Comparison of ENCODE assay signal across 8 cellular contexts in the genomic region with DNA sequence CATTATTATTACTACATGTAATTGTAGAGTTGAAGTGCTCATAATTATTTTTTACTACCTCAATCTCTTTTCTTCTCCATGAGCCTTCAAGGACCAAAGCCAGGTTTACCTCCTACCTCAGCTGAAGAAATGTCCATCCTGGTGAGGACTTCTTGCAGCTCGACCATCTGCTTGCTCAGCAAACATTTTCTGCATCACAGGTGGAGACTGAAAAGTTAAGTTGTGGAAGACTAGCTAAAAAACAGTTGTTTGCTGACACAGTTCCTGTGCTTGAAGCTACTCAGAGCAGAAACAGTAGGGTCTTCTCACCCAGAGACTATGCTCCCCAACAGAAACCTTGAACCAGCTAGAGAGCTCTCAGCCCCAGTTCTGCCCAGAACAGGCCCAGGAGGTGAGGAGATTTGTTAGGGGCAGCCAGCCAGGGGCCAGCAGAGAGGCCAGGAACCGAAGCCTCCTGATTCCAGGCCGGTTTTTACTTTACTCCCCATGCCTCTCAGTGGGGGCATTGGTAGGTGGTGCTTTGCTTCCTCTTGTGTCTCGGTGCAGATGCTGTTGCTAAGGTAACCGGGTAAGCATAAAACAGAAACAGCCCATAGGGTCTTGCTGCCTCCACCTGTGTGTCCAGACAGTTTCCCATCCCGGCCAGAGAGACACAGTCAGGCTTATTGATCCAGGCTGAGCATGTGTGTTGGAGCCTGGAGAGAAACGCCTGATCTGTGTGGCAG. TPM values are rescaled to one million over a fixed set of nuclear protein-coding genes. Genes with fewer than 3 reads are reported as not detected.
A peak's percentile ranks its signal among the peaks of the same experiment; 100 is the strongest.
DNase-seq lines count a peak whose midpoint lies in the region; ATAC-seq and TF ChIP-seq lines count a peak whose summit lies in the region.

No MANE protein-coding gene starts in this region.

- peaks cover 2% of the 10 kb centered on the region for H3K36me3 Mint-ChIP-seq in activated naive CD8-positive, alpha-beta T cell treated with anti-CD3 and anti-CD28 coated beads, Interleukin-2, amount 10 ng/mL, durations not matched to agents 7 days and 5 days
- peaks cover 4% of the 10 kb centered on the region for H3K36me3 Mint-ChIP-seq in activated naive CD8-positive, alpha-beta T cell treated with anti-CD3 and anti-CD28 coated beads for 36 hours
- H3K36me3 Mint-ChIP-seq in type B pancreatic cell, result no peaks in the 10 kb centered on the region

- H3K9me3 ChIP-seq in adrenal gland (replicated peaks in 1 of 3) (no peaks in the 10 kb centered on the region), psoas muscle (no peaks in the 10 kb centered on the region)

- no peak for DNase-seq in activated naive CD8-positive, alpha-beta T cell treated with anti-CD3 and anti-CD28 coated beads, Interleukin-2, amount 10 ng/mL, durations not matched to agents 7 days and 5 days
- no peak for DNase-seq in activated naive CD8-positive, alpha-beta T cell treated with anti-CD3 and anti-CD28 coated beads for 36 hours
- peak; percentile 6 for DNase-seq in NCI-H748 treated with DMSO at 0.1 percent for 48 hours (lab: John Stamatoyannopoulos, UW)
- no peak for DNase-seq in type B pancreatic cell (ENCODE audit: extremely low spot score, unreplicated experiment)
- no peak for DNase-seq in adrenal gland
- no peak for DNase-seq in psoas muscle

- H3K27me3 ChIP-seq in adrenal gland (no peaks in the 10 kb centered on the region), psoas muscle (ENCODE audit: insufficient read depth in 3 of 3, low read length in 2 of 3) (no peaks in the 10 kb centered on the region)

- no peak overlapping the region for H3K27ac Mint-ChIP-seq in activated naive CD8-positive, alpha-beta T cell treated with anti-CD3 and anti-CD28 coated beads, Interleukin-2, amount 10 ng/mL, durations not matched to agents 7 days and 5 days
- no peak overlapping the region for H3K27ac Mint-ChIP-seq in activated naive CD8-positive, alpha-beta T cell treated with anti-CD3 and anti-CD28 coated beads for 36 hours
- H3K27ac Mint-ChIP-seq in type B pancreatic cell, result peak overlapping the region; percentile 58

- no peak for TF ChIP-seq CTCF in type B pancreatic cell (conservative IDR thresholded peaks at IDR 0.05)
- TF ChIP-seq CTCF in adrenal gland (IDR thresholded peaks at IDR 0.05), result no peak
- no peak for TF ChIP-seq CTCF in psoas muscle (IDR thresholded peaks at IDR 0.05)

- no peaks in the 10 kb centered on the region for H3K27me3 Mint-ChIP-seq in activated naive CD8-positive, alpha-beta T cell treated with anti-CD3 and anti-CD28 coated beads, Interleukin-2, amount 10 ng/mL, durations not matched to agents 7 days and 5 days
- H3K27me3 Mint-ChIP-seq in activated naive CD8-positive, alpha-beta T cell treated with anti-CD3 and anti-CD28 coated beads for 36 hours, result no peaks in the 10 kb centered on the region
- no peaks in the 10 kb centered on the region for H3K27me3 Mint-ChIP-seq in type B pancreatic cell

- WGBS in adrenal gland, 4 donors, result 68 to 89% (median 74%) methylated on average over 5 to 7 of the region's 7 CpGs
- 47 to 52% (median 52%) methylated on average over 7 of the region's 7 CpGs for WGBS in psoas muscle, 3 donors

- no peak for TF ChIP-seq POLR2A in adrenal gland (IDR thresholded peaks at IDR 0.05)

- no peaks in the 10 kb centered on the region for H3K36me3 ChIP-seq in adrenal gland (replicated peaks in 1 of 2)
- no peaks in the 10 kb centered on the region for H3K36me3 ChIP-seq in psoas muscle (ENCODE audit: insufficient read depth in 1 of 2, low read depth in 1 of 2)

- H3K9me3 Mint-ChIP-seq in activated naive CD8-positive, alpha-beta T cell treated with anti-CD3 and anti-CD28 coated beads, Interleukin-2, amount 10 ng/mL, durations not matched to agents 7 days and 5 days, result peaks cover 1% of the 10 kb centered on the region
- no peaks in the 10 kb centered on the region for H3K9me3 Mint-ChIP-seq in activated naive CD8-positive, alpha-beta T cell treated with anti-CD3 and anti-CD28 coated beads for 36 hours
- no peaks in the 10 kb centered on the region for H3K9me3 Mint-ChIP-seq in type B pancreatic cell

- H3K4me3 Mint-ChIP-seq in activated naive CD8-positive, alpha-beta T cell treated with anti-CD3 and anti-CD28 coated beads, Interleukin-2, amount 10 ng/mL, durations not matched to agents 7 days and 5 days, result no peak overlapping the region
- no peak overlapping the region for H3K4me3 Mint-ChIP-seq in activated naive CD8-positive, alpha-beta T cell treated with anti-CD3 and anti-CD28 coated beads for 36 hours
- no peak overlapping the region for H3K4me3 Mint-ChIP-seq in type B pancreatic cell

- H3K27ac ChIP-seq in adrenal gland, result peak overlapping the region in 2 of 5 donors; percentile 28 to 64
- H3K27ac ChIP-seq in psoas muscle, result no peak overlapping the region

- H3K4me1 ChIP-seq in adrenal gland (replicated peaks in 1 of 2), result peaks cover 0 to 10% of the 10 kb centered on the region in 2 donors
- peaks cover 10% of the 10 kb centered on the region for H3K4me1 ChIP-seq in psoas muscle

- intact Hi-C loops in adrenal gland (cut with DNase I) (no loop called here), psoas muscle (cut with DNase I) (no loop called here)

- POLR2A ChIA-PET in activated naive CD8-positive, alpha-beta T cell treated with anti-CD3 and anti-CD28 coated beads, Interleukin-2, amount 10 ng/mL, durations not matched to agents 7 days and 5 days (lab: Charles Lee), result interaction anchor here (1.2 kb wide), 1 partner anchor 11 kb away, joined by 3 read pairs; no protein-coding TSS in a partner anchor

- H3K4me3 ChIP-seq in adrenal gland (no peak overlapping the region), psoas muscle (no peak overlapping the region)

- peaks cover 22% of the 10 kb centered on the region for H3K4me1 Mint-ChIP-seq in activated naive CD8-positive, alpha-beta T cell treated with anti-CD3 and anti-CD28 coated beads, Interleukin-2, amount 10 ng/mL, durations not matched to agents 7 days and 5 days
- peaks cover 14% of the 10 kb centered on the region for H3K4me1 Mint-ChIP-seq in activated naive CD8-positive, alpha-beta T cell treated with anti-CD3 and anti-CD28 coated beads for 36 hours
- peaks cover 46% of the 10 kb centered on the region for H3K4me1 Mint-ChIP-seq in type B pancreatic cell (ENCODE audit: unreplicated experiment)

- ATAC-seq in activated naive CD8-positive, alpha-beta T cell treated with anti-CD3 and anti-CD28 coated beads, Interleukin-2, amount 10 ng/mL, durations not matched to agents 7 days and 5 days (ENCODE audit: low read depth), result peak; percentile 33
- ATAC-seq in HG02970 (IDR thresholded peaks at IDR 0.05; ENCODE audit: low FRiP score, unreplicated experiment) (peak; percentile 60), SK-N-SH treated with all-trans-retinoic acid at 6 μM for 48 hours (no peak; the same call in 1 of the 3 replicates), psoas muscle (no peak)

TF ChIP-seq in SK-N-SH treated with all-trans-retinoic acid at 6 μM for 48 hours, 23 proteins besides CTCF, POLR2A, EP300 and RAD21 (continues in another document):
- TF ChIP-seq CSDC2 (CRISPR knock-in tag; IDR thresholded peaks at IDR 0.05) (no peak), OSR1 (CRISPR knock-in tag; IDR thresholded peaks at IDR 0.05) (no peak), SNAI2 (CRISPR knock-in tag; IDR thresholded peaks at IDR 0.05) (no peak), GLIS3 (CRISPR knock-in tag; IDR thresholded peaks at IDR 0.05) (no peak), RARB (CRISPR knock-in tag; IDR thresholded peaks at IDR 0.05) (no peak), TOX (CRISPR knock-in tag; IDR thresholded peaks at IDR 0.05; ENCODE audit: borderline replicate concordance) (no peak), ZFP3 (CRISPR knock-in tag; IDR thresholded peaks at IDR 0.05) (no peak)
- TF ChIP-seq, protein P1, sequence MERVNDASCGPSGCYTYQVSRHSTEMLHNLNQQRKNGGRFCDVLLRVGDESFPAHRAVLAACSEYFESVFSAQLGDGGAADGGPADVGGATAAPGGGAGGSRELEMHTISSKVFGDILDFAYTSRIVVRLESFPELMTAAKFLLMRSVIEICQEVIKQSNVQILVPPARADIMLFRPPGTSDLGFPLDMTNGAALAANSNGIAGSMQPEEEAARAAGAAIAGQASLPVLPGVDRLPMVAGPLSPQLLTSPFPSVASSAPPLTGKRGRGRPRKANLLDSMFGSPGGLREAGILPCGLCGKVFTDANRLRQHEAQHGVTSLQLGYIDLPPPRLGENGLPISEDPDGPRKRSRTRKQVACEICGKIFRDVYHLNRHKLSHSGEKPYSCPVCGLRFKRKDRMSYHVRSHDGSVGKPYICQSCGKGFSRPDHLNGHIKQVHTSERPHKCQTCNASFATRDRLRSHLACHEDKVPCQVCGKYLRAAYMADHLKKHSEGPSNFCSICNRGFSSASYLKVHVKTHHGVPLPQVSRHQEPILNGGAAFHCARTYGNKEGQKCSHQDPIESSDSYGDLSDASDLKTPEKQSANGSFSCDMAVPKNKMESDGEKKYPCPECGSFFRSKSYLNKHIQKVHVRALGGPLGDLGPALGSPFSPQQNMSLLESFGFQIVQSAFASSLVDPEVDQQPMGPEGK (CRISPR knock-in tag; IDR thresholded peaks at IDR 0.05; ENCODE audit: borderline replicate concordance), result no peak
- TF ChIP-seq, protein P2, sequence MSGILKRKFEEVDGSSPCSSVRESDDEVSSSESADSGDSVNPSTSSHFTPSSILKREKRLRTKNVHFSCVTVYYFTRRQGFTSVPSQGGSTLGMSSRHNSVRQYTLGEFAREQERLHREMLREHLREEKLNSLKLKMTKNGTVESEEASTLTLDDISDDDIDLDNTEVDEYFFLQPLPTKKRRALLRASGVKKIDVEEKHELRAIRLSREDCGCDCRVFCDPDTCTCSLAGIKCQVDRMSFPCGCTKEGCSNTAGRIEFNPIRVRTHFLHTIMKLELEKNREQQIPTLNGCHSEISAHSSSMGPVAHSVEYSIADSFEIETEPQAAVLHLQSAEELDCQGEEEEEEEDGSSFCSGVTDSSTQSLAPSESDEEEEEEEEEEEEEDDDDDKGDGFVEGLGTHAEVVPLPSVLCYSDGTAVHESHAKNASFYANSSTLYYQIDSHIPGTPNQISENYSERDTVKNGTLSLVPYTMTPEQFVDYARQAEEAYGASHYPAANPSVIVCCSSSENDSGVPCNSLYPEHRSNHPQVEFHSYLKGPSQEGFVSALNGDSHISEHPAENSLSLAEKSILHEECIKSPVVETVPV (CRISPR knock-in tag; IDR thresholded peaks at IDR 0.05), result no peak

RNA-seq across cellular contexts. Expression of a gene that starts 54.9 kb away (rescaled TPM):
- 100 to 1,000 TPM; 276 to 280 TPM for total RNA-seq in activated naive CD8-positive, alpha-beta T cell treated with anti-CD3 and anti-CD28 coated beads, Interleukin-2, amount 10 ng/mL, durations not matched to agents 7 days and 5 days
- total RNA-seq in activated naive CD8-positive, alpha-beta T cell treated with anti-CD3 and anti-CD28 coated beads for 36 hours, result 100 to 1,000 TPM; 139 to 156 TPM
- total RNA-seq in type B pancreatic cell (ENCODE audit: low replicate concordance), result 145 and 233 TPM in 2 replicates
- total RNA-seq in adrenal gland, result 100 to 1,000 TPM in 4 of 8 donors, 10 to 100 TPM in 4; 50.1 to 223 (median 96.7) TPM
- polyA plus RNA-seq in adrenal gland, result 100 to 1,000 TPM in 1 of 3 donors, 10 to 100 TPM in 2; 67.0 to 200 (median 97.9) TPM
- 10 to 100 TPM; 21.8 to 55.5 (median 42.9) TPM for total RNA-seq in psoas muscle
- polyA plus RNA-seq in psoas muscle, result 10 to 100 TPM; 27.4 to 34.5 (median 29.2) TPM

Comparison
In these comparisons a context has a peak if more than half of its experiments do, and no peak if none do; other contexts are left out.
1. ATAC-seq: peak in activated naive CD8-positive, alpha-beta T cell treated with anti-CD3 and anti-CD28 coated beads, Interleukin-2, amount 10 ng/mL, durations not matched to agents 7 days and 5 days (single experiment) and HG02970 (single experiment); none in SK-N-SH treated with all-trans-retinoic acid at 6 μM for 48 hours (single experiment) and psoas muscle (0 of 4).